9 cellular contexts compared by ENCODE assay signal in the genomic region with DNA sequence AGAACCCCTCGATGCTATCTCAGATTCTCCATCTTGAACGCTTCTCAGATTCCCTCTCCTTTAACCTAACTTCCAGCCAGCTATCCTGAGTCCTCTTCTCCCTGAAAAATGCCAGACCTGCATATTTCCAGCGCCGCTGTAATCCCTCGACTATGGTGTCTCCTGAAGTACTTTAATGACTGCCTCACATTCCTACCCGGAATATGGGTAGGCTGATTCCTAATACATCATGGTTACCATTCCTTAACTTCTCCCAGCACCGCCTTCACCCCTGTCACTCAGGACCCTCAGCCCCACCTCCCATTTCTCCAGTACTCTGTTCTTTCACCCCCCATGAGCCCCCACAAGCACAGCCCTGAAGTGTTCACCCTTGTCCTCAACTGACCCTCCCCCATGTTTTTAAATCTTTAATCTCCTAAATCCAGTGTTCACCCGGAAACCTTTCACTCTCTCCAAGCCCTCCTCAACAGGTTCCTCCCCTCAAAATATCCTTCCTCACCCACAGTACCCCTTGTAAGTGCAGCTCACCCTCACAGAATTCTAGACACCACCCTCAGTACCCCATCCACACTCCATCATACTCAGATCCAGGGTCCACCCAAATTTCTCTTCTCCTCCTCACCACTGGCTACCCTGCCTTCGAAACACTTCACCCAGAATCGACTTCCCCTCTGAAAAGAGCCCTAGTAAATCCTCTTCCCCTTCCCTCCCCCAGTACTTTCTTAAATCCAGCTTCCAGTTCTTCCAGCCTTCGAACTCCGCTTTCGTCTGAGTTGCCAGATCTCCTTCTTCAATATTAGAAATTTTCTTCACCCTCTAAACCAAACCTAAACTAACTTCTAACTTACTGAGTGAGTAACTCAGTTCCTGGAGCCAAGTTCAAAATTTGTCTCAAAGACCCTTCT. TPM values are rescaled to one million over a fixed set of nuclear protein-coding genes. Genes with fewer than 3 reads are reported as not detected.
DNase-seq lines count a peak whose midpoint lies in the region; FAIRE-seq and TF ChIP-seq lines count a peak whose summit lies in the region.
"Had no signal": no experiment of that assay in that cellular context is flagged by ENCODE, and none has a peak within 500 bp of the region (broad histone marks: within the 10 kb centered on the region; RNA-seq: fewer than 3 reads in every experiment).

No MANE protein-coding gene starts in this region.

- H2AFZ ChIP-seq in OCI-LY1 (ENCODE audit: low read length) = no peak overlapping the region

- H3F3A ChIP-seq in OCI-LY1 (ENCODE audit: insufficient read depth, low read length) = 0 out of 2 replicates have a peak, but pooled peaks cover 5% of the 10 kb centered on the region

- peak overlapping the region; percentile 87 for H3K4me3 ChIP-seq in OCI-LY1 (ENCODE audit: low read depth, low read length, poor library complexity, severe bottlenecking)
- peak overlapping the region; percentile 79 to 94 for H3K4me3 ChIP-seq in duodenal mucosa (ENCODE audit: low read depth in 1 of 2, low read length in 2 of 2)
- peak overlapping the region; percentile 85 to 95 for H3K4me3 ChIP-seq in muscle layer of duodenum (ENCODE audit: low read depth in 1 of 2, low read length in 2 of 2)

- no peaks in the 10 kb centered on the region for H4K20me1 ChIP-seq in OCI-LY1 (ENCODE audit: insufficient read depth, low read length)

- peak overlapping the region; percentile 81 for H3K4me2 ChIP-seq in OCI-LY1 (ENCODE audit: low read length)

- peaks cover 22% of the 10 kb centered on the region for H3K4me1 ChIP-seq in OCI-LY1 (ENCODE audit: insufficient read depth, low read length, severe bottlenecking)
- H3K4me1 ChIP-seq in duodenal mucosa (ENCODE audit: control insufficient read depth in 1 of 2, insufficient read depth in 2 of 2, low read length in 2 of 2) = peaks cover 24 to 26% of the 10 kb centered on the region in 2 donors
- peaks cover 14 to 22% of the 10 kb centered on the region in 2 donors for H3K4me1 ChIP-seq in muscle layer of duodenum (ENCODE audit: control insufficient read depth in 1 of 2, insufficient read depth in 2 of 2, low read length in 2 of 2)

- H3K9ac ChIP-seq in OCI-LY1 (ENCODE audit: low read length) = peak overlapping the region; percentile 97
- peak overlapping the region; percentile 90 to 94 for H3K9ac ChIP-seq in duodenal mucosa (ENCODE audit: low read depth in 1 of 2, low read length in 2 of 2)

- H3K9me3 ChIP-seq in OCI-LY1 (ENCODE audit: low read length) (no peaks in the 10 kb centered on the region), duodenal mucosa (ENCODE audit: control insufficient read depth in 1 of 2, low read length in 2 of 2) (no peaks in the 10 kb centered on the region), muscle layer of duodenum (ENCODE audit: control insufficient read depth in 1 of 2, low read length in 2 of 2) (no peaks in the 10 kb centered on the region)

- peak; percentile 52 for DNase-seq in GM03348 (ENCODE audit: low spot score)
- no peak for DNase-seq in NCI-H748 (lab: John Stamatoyannopoulos, UW; ENCODE audit: unreplicated experiment)
- DNase-seq in stimulated activated naive CD4-positive, alpha-beta T cell treated with Interleukin-2 at 50 U/mL for 16 hours (lab: John Stamatoyannopoulos, UW) = no peak
- no peak for DNase-seq in NCI-H2227 (lab: John Stamatoyannopoulos, UW; ENCODE audit: unreplicated experiment)
- DNase-seq in frontal cortex (ENCODE audit: low spot score in 2 of 2) = no peak

- peaks cover 15% of the 10 kb centered on the region for H3K36me3 ChIP-seq in OCI-LY1 (ENCODE audit: insufficient read depth, low read length)
- H3K36me3 ChIP-seq in duodenal mucosa (ENCODE audit: control insufficient read depth in 1 of 2, insufficient read depth in 2 of 2, low read length in 2 of 2) = peaks cover 7 to 22% of the 10 kb centered on the region in 2 donors
- peaks cover 15 to 19% of the 10 kb centered on the region in 2 donors for H3K36me3 ChIP-seq in muscle layer of duodenum (ENCODE audit: control insufficient read depth in 1 of 2, insufficient read depth in 2 of 2, low read length in 2 of 2)

- H3K79me2 ChIP-seq in OCI-LY1 (ENCODE audit: insufficient read depth, low read length) = 0 out of 2 replicates have a peak, but pooled peaks cover 3% of the 10 kb centered on the region

- TF ChIP-seq CTCF in OCI-LY1 (IDR thresholded peaks at IDR 0.05; ENCODE audit: low read length) = no peak

- no peaks in the 10 kb centered on the region for H3K9me2 ChIP-seq in OCI-LY1 (ENCODE audit: low read depth, low read length)

- H3K27me3 ChIP-seq in OCI-LY1 (ENCODE audit: insufficient read depth, low read length) (no peaks in the 10 kb centered on the region), duodenal mucosa (ENCODE audit: control insufficient read depth in 1 of 2, insufficient read depth in 2 of 2, low read length in 2 of 2) (no peaks in the 10 kb centered on the region), muscle layer of duodenum (ENCODE audit: low read depth, low read length) (no peaks in the 10 kb centered on the region)

- no peak for FAIRE-seq in frontal cortex (lab: Jason Lieb, UNC)

- H3K27ac ChIP-seq in OCI-LY1 (ENCODE audit: low read depth, low read length, poor library complexity, severe bottlenecking) (peak overlapping the region; percentile 22), duodenal mucosa (ENCODE audit: low read depth, low read length) (peak overlapping the region; percentile 94), muscle layer of duodenum (ENCODE audit: low read length) (peak overlapping the region; percentile 99)

RNA-seq across cellular contexts. Expression of gene CPT2, which starts 0.9 kb away (rescaled TPM):
- 3.3 TPM for total RNA-seq in frontal cortex

RNA-seq across cellular contexts. Expression of gene CZIB, which starts 22.9 kb away (rescaled TPM):
- 42.4 TPM for total RNA-seq in frontal cortex

RNA-seq across cellular contexts. Expression of gene MAGOH, which starts 40.8 kb away (rescaled TPM):
- 15.9 TPM for total RNA-seq in frontal cortex

RNA-seq across cellular contexts. Expression of gene SLC1A7, which starts 55.1 kb away (rescaled TPM):
- not detected for total RNA-seq in frontal cortex
- total RNA-seq: activated CD8-positive, alpha-beta memory T cell treated with anti-CD3 and anti-CD28 coated beads for 36 hours had no signal

Comparison
In these comparisons a context has a peak if more than half of its experiments do, and no peak if none do; other contexts are left out.
1. H3K27ac ChIP-seq: peak in every context shown above with its lines; median percentile 99 in muscle layer of duodenum; 94 in duodenal mucosa; 22 in OCI-LY1.